14 cellular contexts compared by ENCODE assay signal in genomic region chr1:203284411-203285208, GRCh38. TPM values are rescaled to one million over a fixed set of nuclear protein-coding genes. Genes with fewer than 3 reads are reported as not detected.
DNase-seq lines count a peak whose midpoint lies in the region; ATAC-seq lines count a peak whose summit lies in the region.
"Had no signal": no experiment of that assay in that cellular context is flagged by ENCODE, and none has a peak within 500 bp of the region (broad histone marks: within the 10 kb centered on the region; RNA-seq: fewer than 3 reads in every experiment).

No MANE protein-coding gene starts in this region.

- ATAC-seq in esophagus mucosa, result peak; percentile 3
- ATAC-seq: activated T-cell treated with anti-CD3 and anti-CD28 coated beads, Interleukin-2, amount 50 U/mL, for 72 hours had no signal

- no peak overlapping the region for H3K4me3 ChIP-seq in skeletal muscle tissue (ENCODE audit: low read length in 3 of 3)
- H3K4me3 ChIP-seq: prostate gland, SJCRH30 had no signal

- H3K9ac ChIP-seq in skeletal muscle tissue (ENCODE audit: low read depth in 1 of 3, low read length in 3 of 3), result no peak overlapping the region

- peak overlapping the region; percentile 98 for H3K27ac ChIP-seq in skeletal muscle tissue (ENCODE audit: low read depth, low read length)
- H3K27ac ChIP-seq: prostate gland, SJCRH30 had no signal

- DNase-seq in CD1c-positive myeloid dendritic cell (ENCODE audit: extremely low spot score), result peak; percentile 45
- peak; percentile 52 for DNase-seq in NCI-H69 (lab: John Stamatoyannopoulos, UW)
- no peak for DNase-seq in NCI-H345 (lab: John Stamatoyannopoulos, UW)
- DNase-seq in SIG-M5 (lab: John Stamatoyannopoulos, UW), result no peak
- no peak for DNase-seq in activated gamma-delta T cell treated with Interleukin-2 at 50 U/mL for 16 hours
- DNase-seq: activated CD4-positive, alpha-beta T cell treated with anti-CD3 and anti-CD28 coated beads, Interleukin-2, amount 50 U/mL, for 4 hours; activated T-cell treated with anti-CD3 and anti-CD28 coated beads, Interleukin-2, amount 50 U/mL, for 72 hours; central memory CD4-positive, alpha-beta T cell; DND-41; SJCRH30 had no signal

- no peaks in the 10 kb centered on the region for H3K36me3 ChIP-seq in skeletal muscle tissue (ENCODE audit: control insufficient read depth in 3 of 3, insufficient read depth in 3 of 3, low read length in 3 of 3)
- H3K36me3 ChIP-seq: prostate gland, SJCRH30 had no signal

- H3K9me3 ChIP-seq in skeletal muscle tissue (ENCODE audit: control insufficient read depth in 3 of 3, low read length in 3 of 3), result no peaks in the 10 kb centered on the region
- H3K9me3 ChIP-seq: prostate gland, SJCRH30 had no signal

- no peaks in the 10 kb centered on the region for H3K27me3 ChIP-seq in skeletal muscle tissue (ENCODE audit: control insufficient read depth in 3 of 3, insufficient read depth in 3 of 3, low read length in 3 of 3)
- H3K27me3 ChIP-seq: SJCRH30 had no signal

- H3K4me1 ChIP-seq in skeletal muscle tissue (ENCODE audit: control insufficient read depth in 3 of 3, insufficient read depth in 3 of 3, low read length in 3 of 3), result peaks cover 79 to 91% (median 89%) of the 10 kb centered on the region in 3 donors

RNA-seq across cellular contexts. Expression of gene BTG2, which starts 20.7 kb away (rescaled TPM):
- total RNA-seq in esophagus mucosa, result 22.6 TPM
- total RNA-seq in skeletal muscle tissue, result 32.4 TPM

RNA-seq across cellular contexts. Expression of gene CHIT1, which starts 55.1 kb away (rescaled TPM):
- total RNA-seq in esophagus mucosa (0.20 TPM), skeletal muscle tissue (under 0.01 TPM)
- total RNA-seq: MCF 10A had no signal

Comparison
In these comparisons a context has a peak if more than half of its experiments do, and no peak if none do; other contexts are left out.
1. DNase-seq: peak in CD1c-positive myeloid dendritic cell (single experiment) and NCI-H69 (single experiment); none in NCI-H345 (single experiment), SIG-M5 (single experiment) and activated gamma-delta T cell treated with Interleukin-2 at 50 U/mL for 16 hours (single experiment).